ENCODE assay signal across 24 cellular contexts in genomic region chr3:65521032-65521431, GRCh38.
"Had no signal": no experiment of that assay in that cellular context is flagged by ENCODE, and none has a peak within 500 bp of the region (broad histone marks: within the 10 kb centered on the region; RNA-seq: fewer than 3 reads in every experiment).

No MANE protein-coding gene starts in this region.

- H3K4me1 ChIP-seq: esophagus squamous epithelium, pancreas, suprapubic skin, vagina had no signal

- H3K27me3 ChIP-seq: esophagus squamous epithelium, neutrophil, pancreas, right lobe of liver, suprapubic skin, vagina had no signal

- H3K4me3 ChIP-seq: esophagus squamous epithelium, lung, pancreas, right lobe of liver, smooth muscle cell, suprapubic skin, vagina had no signal

- FAIRE-seq: endometrium, keratinocyte, pancreas had no signal

- H3K9me3 ChIP-seq: esophagus squamous epithelium, neutrophil, pancreas, right lobe of liver, suprapubic skin, vagina had no signal

- DNase-seq: cortex of kidney; effector memory CD8-positive, alpha-beta T cell; erythroblast; esophagus squamous epithelium; foreskin melanocyte; hypothalamus; immature natural killer cell; naive B cell; pancreas; right lobe of liver; stimulated activated CD4-positive, alpha-beta T cell treated with anti-CD3 and anti-CD28 coated beads, Interleukin-12 subunit alpha, Interleukin-12 subunit beta, amount 100 ng/mL, for 4 hours; stimulated activated CD4-positive, alpha-beta T cell treated with anti-CD3 and anti-CD28 coated beads, Interleukin-1b, Interleukin-23, amount 100 ng/mL, for 48 hours; stimulated activated CD4-positive, alpha-beta T cell treated with anti-CD3 and anti-CD28 coated beads, Interleukin-4, amount 100 ng/mL, for 1 hour; stimulated activated CD8-positive, alpha-beta memory T cell treated with anti-CD3 and anti-CD28 coated beads, Interleukin-4, amount 100 ng/mL, for 48 hours; stimulated activated naive CD4-positive, alpha-beta T cell; stimulated activated naive CD8-positive, alpha-beta T cell treated with anti-CD3 and anti-CD28 coated beads, Interleukin-15, amount 100 ng/mL, for 72 hours; trophoblast cell had no signal

- H3K36me3 ChIP-seq: esophagus squamous epithelium, neutrophil, pancreas, right lobe of liver, suprapubic skin, vagina had no signal

- H3K27ac ChIP-seq: esophagus squamous epithelium, neutrophil, pancreas, right lobe of liver, suprapubic skin, vagina had no signal
